Comparison of ENCODE assay signal across 9 cellular contexts in the genomic region with DNA sequence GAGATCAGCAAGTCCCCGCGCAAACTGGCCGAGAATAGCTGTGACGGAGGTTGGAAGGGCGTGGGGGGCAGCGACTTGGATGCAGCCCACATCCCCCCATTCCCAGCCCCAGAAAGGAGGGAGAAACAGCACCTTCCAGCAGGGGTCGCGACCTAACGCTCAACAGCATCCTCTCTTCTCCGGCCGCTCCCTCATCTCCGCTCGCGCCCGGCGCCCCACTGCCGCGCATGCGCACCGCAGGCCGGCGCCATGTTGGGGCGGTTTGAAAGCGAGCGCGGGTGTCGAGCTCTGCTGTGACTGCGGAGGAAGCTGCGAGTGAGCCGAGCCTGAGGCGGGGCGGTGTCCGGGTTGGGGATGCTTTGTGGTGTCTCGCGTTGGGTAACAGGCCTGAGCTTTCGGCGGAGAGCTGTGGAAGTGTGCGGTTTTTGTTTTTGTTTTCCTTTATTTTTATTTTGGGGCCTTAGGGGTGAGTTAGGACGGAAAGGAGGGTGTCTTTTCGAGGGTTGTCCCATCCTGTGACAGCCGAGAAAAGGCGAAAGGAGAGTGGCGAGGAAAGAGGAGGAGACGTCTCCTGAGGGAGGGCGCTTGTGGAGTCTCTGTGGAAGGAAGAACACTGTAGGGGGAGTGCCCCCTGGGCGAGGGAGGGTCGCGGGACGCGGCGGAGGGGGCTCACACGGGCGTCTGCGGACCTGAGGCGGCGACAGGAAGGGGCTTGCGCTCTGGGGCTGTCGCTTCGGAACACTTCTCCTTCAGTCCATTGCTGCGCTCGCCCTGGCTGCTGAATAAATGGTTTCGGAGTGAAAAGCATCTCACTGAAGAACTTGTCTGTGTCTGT. TPM values are rescaled to one million over a fixed set of nuclear protein-coding genes. Genes with fewer than 3 reads are reported as not detected.
DNase-seq lines count a peak whose midpoint lies in the region; ATAC-seq, FAIRE-seq and TF ChIP-seq lines count a peak whose summit lies in the region.
"Had no signal": no experiment of that assay in that cellular context is flagged by ENCODE, and none has a peak within 500 bp of the region (broad histone marks: within the 10 kb centered on the region; RNA-seq: fewer than 3 reads in every experiment).

A gene (plus strand): TSS at position 247 of the 835 bp plus-strand sequence. CDS start 2,667 bp downstream, outside the sequence.
A gene with protein sequence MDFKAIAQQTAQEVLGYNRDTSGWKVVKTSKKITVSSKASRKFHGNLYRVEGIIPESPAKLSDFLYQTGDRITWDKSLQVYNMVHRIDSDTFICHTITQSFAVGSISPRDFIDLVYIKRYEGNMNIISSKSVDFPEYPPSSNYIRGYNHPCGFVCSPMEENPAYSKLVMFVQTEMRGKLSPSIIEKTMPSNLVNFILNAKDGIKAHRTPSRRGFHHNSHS (minus strand): TSS at position 199 of the 835 bp plus-strand sequence. CDS start 3,285 bp downstream, outside the sequence.

- peak within 1 kb of the TSS; percentile 89 for H3K4me2 ChIP-seq in keratinocyte (ENCODE audit: control insufficient read depth, extremely low read depth, insufficient read depth, low read depth, low read length)

- peak; percentile 90 for TF ChIP-seq POLR2A in GM18951 (IDR thresholded peaks at IDR 0.05; ENCODE audit: extremely low read depth, insufficient read depth, insufficient read length)

- in situ Hi-C loops in GM18951 (cut with MboI; ENCODE audit: low sequenced_read_pairs, unreplicated experiment), result no loop called here

- FAIRE-seq in keratinocyte (lab: Jason Lieb, UNC), result peak; percentile 23

- H3K36me3 ChIP-seq in keratinocyte (ENCODE audit: control insufficient read depth in 2 of 2, extremely low read depth in 1 of 2, insufficient read depth in 2 of 2, low read length in 2 of 2), result no peaks in the 10 kb centered on the region

- no peaks in the 10 kb centered on the region for H3K9me1 ChIP-seq in keratinocyte (ENCODE audit: control insufficient read depth, extremely low read depth, insufficient read depth, low read length)

- H3K27ac ChIP-seq in caudate nucleus (ENCODE audit: low read depth, low read length) (peak within 1 kb of the TSS; percentile 68), keratinocyte (ENCODE audit: control insufficient read depth, insufficient read depth, low read length) (peak within 1 kb of the TSS; percentile 82)

- peak within 1 kb of the TSS; percentile 100 for H3K4me3 Mint-ChIP-seq in WTC11

- H3K27me3 Mint-ChIP-seq in WTC11 (ENCODE audit: low read depth), result no peaks in the 10 kb centered on the region

- peak; percentile 96 for ATAC-seq in HG03175 (IDR thresholded peaks at IDR 0.05; ENCODE audit: unreplicated experiment)
- ATAC-seq in WTC11, result peak; percentile 89

- peaks cover 22% of the 10 kb centered on the region for H3K36me3 Mint-ChIP-seq in WTC11

- no peaks in the 10 kb centered on the region for H3K9me3 ChIP-seq in keratinocyte (ENCODE audit: control insufficient read depth, low read depth, low read length)

- dilution Hi-C loops in keratinocyte (cut with MboI; ENCODE audit: extremely low pct_ligation_motif_present, low sequenced_read_pairs), result no loop called here

- no peaks in the 10 kb centered on the region for H3K27me3 ChIP-seq in keratinocyte (ENCODE audit: control insufficient read depth, extremely low read depth, insufficient read depth, low read length)

- peaks cover 7% of the 10 kb centered on the region for H3K79me2 ChIP-seq in keratinocyte (ENCODE audit: control insufficient read depth, insufficient read depth, low read length)

- peak within 1 kb of the TSS; percentile 80 for H3K4me3 ChIP-seq in AG10803 (ENCODE audit: low read length)
- H3K4me3 ChIP-seq in keratinocyte (ENCODE audit: control insufficient read depth in 2 of 3, extremely low read depth in 1 of 3, insufficient read depth in 2 of 3, low read depth in 1 of 3, low read length in 3 of 3), result peak within 1 kb of the TSS; percentile 67 to 97 (median 95)

- no peaks in the 10 kb centered on the region for H4K20me1 ChIP-seq in keratinocyte (ENCODE audit: control insufficient read depth, extremely low read depth, insufficient read depth, low read length)

- TF ChIP-seq CTCF in AG10803 (conservative IDR thresholded peaks at IDR 0.05; ENCODE audit: low read length), result peak; percentile 51
- peak; percentile 42 for TF ChIP-seq CTCF in WTC11 (IDR thresholded peaks at IDR 0.05)
- peak in 2 of 3 experiments; percentile 23 to 75 for TF ChIP-seq CTCF in keratinocyte (optimal IDR thresholded peaks at IDR 0.05 in 1 of 3, IDR thresholded peaks at IDR 0.05 in 1 of 3, conservative IDR thresholded peaks at IDR 0.05 in 1 of 3; ENCODE audit: extremely low read depth in 1 of 3, insufficient read depth in 2 of 3, low read length in 3 of 3)

- H3K27ac Mint-ChIP-seq in WTC11, result peak within 1 kb of the TSS; percentile 99

- H2AFZ ChIP-seq in keratinocyte (ENCODE audit: control insufficient read depth, low read length), result peak within 1 kb of the TSS; percentile 96

- H3K9me3 Mint-ChIP-seq in WTC11, result no peaks in the 10 kb centered on the region

- peaks cover 10% of the 10 kb centered on the region for H3K4me1 ChIP-seq in keratinocyte (ENCODE audit: control insufficient read depth, extremely low read depth, insufficient read depth, low read length)

- POLR2A ChIA-PET in WTC11 (lab: Charles Lee), result interaction anchor here (0.5 to 1.4 kb wide), 4 partner anchors 10 to 111 kb away, joined by 3 to 13 read pairs (median 3); a partner anchor contains a TSS

- CTCF ChIA-PET in WTC11 (lab: Charles Lee), result interaction anchor here (0.6 to 2.8 kb wide), 25 partner anchors 10 to 255 kb away, joined by 3 to 21 read pairs (median 4); a partner anchor contains a TSS

- peak within 1 kb of the TSS; percentile 84 for H3K9ac ChIP-seq in keratinocyte (ENCODE audit: control insufficient read depth, extremely low read depth, insufficient read depth, low read length)

- peaks cover 17% of the 10 kb centered on the region for H3K4me1 Mint-ChIP-seq in WTC11

- peak; percentile 89 for DNase-seq in AG10803 (ENCODE audit: low read depth)
- DNase-seq in NCI-H2227 (lab: John Stamatoyannopoulos, UW; ENCODE audit: unreplicated experiment), result peak; percentile 94
- DNase-seq in WTC11 (ENCODE audit: low spot score), result peak; percentile 92
- DNase-seq in caudate nucleus (lab: John Stamatoyannopoulos, UW), result peak in 60 of 61 donors; percentile 12 to 90 (median 78)
- peak; percentile 35 for DNase-seq in keratinocyte (ENCODE audit: low read depth, low spot score)
- peak; percentile 72 to 82 (median 77) for DNase-seq in stimulated activated CD4-positive, alpha-beta T cell treated with anti-CD3 and anti-CD28 coated beads, Interleukin-12 subunit alpha, Interleukin-12 subunit beta, amount 100 ng/mL, for 48 hours (ENCODE audit: low read depth in 2 of 3, low spot score in 1 of 3)

TF ChIP-seq in WTC11, 78 proteins besides CTCF, POLR2A, EP300 and RAD21 (continues in another document):
- TF ChIP-seq ZNF232 (CRISPR knock-in tag; IDR thresholded peaks at IDR 0.05) (peak; percentile 14; the same call in 1 of the 2 replicates), NR3C1 (CRISPR knock-in tag; conservative IDR thresholded peaks at IDR 0.05; ENCODE audit: low read depth) (no peak), NFYB (CRISPR knock-in tag; conservative IDR thresholded peaks at IDR 0.05; ENCODE audit: low read depth) (no peak), NFATC4 (CRISPR knock-in tag; IDR thresholded peaks at IDR 0.05) (no peak), KAT7 (CRISPR knock-in tag; IDR thresholded peaks at IDR 0.05; ENCODE audit: borderline replicate concordance) (0 out of 2 replicates have a peak, but pooled peaks have one; percentile 62)
- TF ChIP-seq, protein P1, sequence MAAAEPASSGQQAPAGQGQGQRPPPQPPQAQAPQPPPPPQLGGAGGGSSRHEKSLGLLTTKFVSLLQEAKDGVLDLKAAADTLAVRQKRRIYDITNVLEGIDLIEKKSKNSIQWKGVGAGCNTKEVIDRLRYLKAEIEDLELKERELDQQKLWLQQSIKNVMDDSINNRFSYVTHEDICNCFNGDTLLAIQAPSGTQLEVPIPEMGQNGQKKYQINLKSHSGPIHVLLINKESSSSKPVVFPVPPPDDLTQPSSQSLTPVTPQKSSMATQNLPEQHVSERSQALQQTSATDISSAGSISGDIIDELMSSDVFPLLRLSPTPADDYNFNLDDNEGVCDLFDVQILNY (CRISPR knock-in tag; IDR thresholded peaks at IDR 0.05), result peak; percentile 53; the same call in 1 of the 2 replicates

RNA-seq across cellular contexts. Expression of the first gene that starts in this region (rescaled TPM):
- 32.8 to 38.2 TPM (median 37.3 TPM) in 3 replicates for total RNA-seq in WTC11 (2021)
- polyA plus RNA-seq in keratinocyte, result 1.9 to 5.1 TPM (median 3.0 TPM) in 3 replicates
- 0.90 TPM for polyA plus RNA-seq in keratinocyte (2011; ENCODE audit: low read depth)
- 1.8 and 3.4 TPM in 2 replicates for polyA plus RNA-seq in keratinocyte (2011; cell fraction: cytosol; rRNA removed)
- polyA plus RNA-seq in keratinocyte (2011; cell fraction: nucleus; rRNA removed), result 3.5 and 4.0 TPM in 2 replicates
- 0.56 and 3.9 TPM in 2 replicates for polyA plus RNA-seq in keratinocyte (2012; ENCODE audit: low replicate concordance)
- polyA minus RNA-seq in keratinocyte, result 1.5 to 6.2 TPM (median 1.6 TPM) in 3 replicates
- polyA minus RNA-seq in keratinocyte (2011; cell fraction: cytosol; rRNA and poly(A)+ RNA removed), result 2.9 TPM
- 2.2 and 4.3 TPM in 2 replicates for polyA minus RNA-seq in keratinocyte (2011; cell fraction: nucleus; rRNA and poly(A)+ RNA removed)

RNA-seq across cellular contexts. Expression of the second gene that starts in this region (rescaled TPM):
- total RNA-seq in WTC11 (2021), result 0.23 TPM in 1 of 3 replicates, not detected in the others
- polyA plus RNA-seq in keratinocyte, result 0.30 TPM in 1 of 3 replicates, not detected in the others
- not detected for polyA plus RNA-seq in keratinocyte (2011; ENCODE audit: low read depth)
- 0.12 TPM in 1 of 2 replicates, not detected in the other for polyA plus RNA-seq in keratinocyte (2011; cell fraction: cytosol; rRNA removed)
- not detected in 2 replicates for polyA plus RNA-seq in keratinocyte (2011; cell fraction: nucleus; rRNA removed)
- polyA plus RNA-seq in keratinocyte (2012; ENCODE audit: low replicate concordance), result not detected in 2 replicates
- not detected in 3 replicates for polyA minus RNA-seq in keratinocyte
- polyA minus RNA-seq in keratinocyte (2011; cell fraction: cytosol; rRNA and poly(A)+ RNA removed), result not detected
- polyA minus RNA-seq in keratinocyte (2011; cell fraction: nucleus; rRNA and poly(A)+ RNA removed), result not detected in 2 replicates
- polyA plus RNA-seq: adipose tissue had no signal

Comparison
In these comparisons a context has a peak if more than half of its experiments do, and no peak if none do; other contexts are left out.
1. Peak in every context shown above with its lines: DNase-seq, ATAC-seq, H3K4me3 ChIP-seq and H3K27ac ChIP-seq.
2. DNase-seq: peak in every context shown above with its lines; median percentile 94 in NCI-H2227; 92 in WTC11; 89 in AG10803; 78 in caudate nucleus; 77 in stimulated activated CD4-positive, alpha-beta T cell treated with anti-CD3 and anti-CD28 coated beads, Interleukin-12 subunit alpha, Interleukin-12 subunit beta, amount 100 ng/mL, for 48 hours; 35 in keratinocyte.